15 cellular contexts compared by ENCODE assay signal in the genomic region with DNA sequence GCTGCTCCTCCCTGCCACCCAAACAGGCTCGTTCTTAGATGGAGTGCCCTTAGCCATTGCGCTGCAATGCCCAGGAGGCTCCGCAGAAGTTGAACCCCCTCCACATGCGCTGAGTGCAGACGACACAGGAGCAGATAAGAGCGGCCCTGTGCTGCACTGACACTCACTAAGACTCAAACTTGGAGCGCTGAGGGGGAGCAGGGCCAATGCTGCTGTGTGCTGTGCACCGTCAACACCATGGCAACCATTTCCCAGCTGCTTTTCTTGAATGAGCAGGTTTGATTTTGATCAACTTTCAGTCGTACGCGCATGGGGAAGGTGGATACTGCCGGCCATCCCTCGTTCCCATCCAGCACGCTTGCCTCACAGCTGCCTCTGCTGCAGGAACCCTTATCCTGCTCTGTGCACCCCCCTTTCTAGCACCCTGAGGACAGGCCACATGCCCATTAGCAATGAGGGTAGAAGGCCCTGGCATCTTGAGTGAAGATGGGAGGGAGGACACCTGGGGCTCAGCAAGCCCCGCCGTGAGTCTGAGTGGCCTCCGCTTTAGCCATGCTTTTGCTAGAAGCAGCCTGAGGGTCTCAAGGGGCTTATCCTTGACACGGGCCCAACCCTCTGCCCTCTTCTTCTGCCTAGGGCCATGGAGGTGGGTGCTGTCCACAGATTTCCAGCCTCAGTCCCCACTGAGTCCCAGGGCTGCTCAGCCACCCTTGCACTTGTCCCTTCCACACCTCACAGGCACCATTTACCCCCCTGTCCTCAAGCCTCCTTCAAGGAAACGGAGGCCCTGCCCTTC.
"Had no signal": no experiment of that assay in that cellular context is flagged by ENCODE, and none has a peak within 500 bp of the region (broad histone marks: within the 10 kb centered on the region; RNA-seq: fewer than 3 reads in every experiment).

No MANE protein-coding gene starts in this region.

- H3K27me3 ChIP-seq: ascending aorta, breast epithelium, tibial nerve, uterus had no signal

- ATAC-seq: activated CD8-positive, alpha-beta T cell treated with anti-CD3 and anti-CD28 coated beads for 36 hours; activated naive CD8-positive, alpha-beta T cell treated with anti-CD3 and anti-CD28 coated beads, Interleukin-2, amount 50 U/mL, for 24 hours; activated T-cell treated with anti-CD3 and anti-CD28 coated beads, Interleukin-2, amount 50 U/mL, for 4 hours; WTC11 had no signal

- H3K27me3 Mint-ChIP-seq: activated CD8-positive, alpha-beta T cell treated with anti-CD3 and anti-CD28 coated beads for 36 hours; activated naive CD8-positive, alpha-beta T cell treated with anti-CD3 and anti-CD28 coated beads, Interleukin-2, amount 50 U/mL, for 24 hours had no signal

- H3K4me3 ChIP-seq: ascending aorta, tibial nerve had no signal

- H3K4me3 Mint-ChIP-seq: activated CD8-positive, alpha-beta T cell treated with anti-CD3 and anti-CD28 coated beads for 36 hours; activated naive CD8-positive, alpha-beta T cell treated with anti-CD3 and anti-CD28 coated beads, Interleukin-2, amount 50 U/mL, for 24 hours; activated T-cell treated with anti-CD3 and anti-CD28 coated beads, Interleukin-2, amount 50 U/mL, for 4 hours; memory B cell; nephron; stimulated activated effector memory CD8-positive, alpha-beta T cell treated with anti-CD3 and anti-CD28 coated beads, Interleukin-12 subunit alpha, Interleukin-12 subunit beta, amount 100 ng/mL, for 72 hours; T-helper 1 cell treated with Interleukin-12 subunit alpha and Interleukin-12 subunit beta and Interleukin-4 antibody, amounts not matched to agents 30 μg/mL and 1 μg/mL, for 36 hours; WTC11 had no signal

- H3K9me3 ChIP-seq: ascending aorta, breast epithelium, tibial nerve, uterus had no signal

- H3K9me3 Mint-ChIP-seq: activated CD8-positive, alpha-beta T cell treated with anti-CD3 and anti-CD28 coated beads for 36 hours; activated naive CD8-positive, alpha-beta T cell treated with anti-CD3 and anti-CD28 coated beads, Interleukin-2, amount 50 U/mL, for 24 hours; activated T-cell treated with anti-CD3 and anti-CD28 coated beads, Interleukin-2, amount 50 U/mL, for 4 hours; memory B cell; nephron; stimulated activated effector memory CD8-positive, alpha-beta T cell treated with anti-CD3 and anti-CD28 coated beads, Interleukin-12 subunit alpha, Interleukin-12 subunit beta, amount 100 ng/mL, for 72 hours; T-helper 1 cell treated with Interleukin-12 subunit alpha and Interleukin-12 subunit beta and Interleukin-4 antibody, amounts not matched to agents 30 μg/mL and 1 μg/mL, for 36 hours had no signal

- H3K36me3 ChIP-seq: ascending aorta, breast epithelium, tibial nerve, uterus had no signal

- DNase-seq: activated CD4-positive, alpha-beta T cell treated with anti-CD3 and anti-CD28 coated beads for 48 hours; activated CD8-positive, alpha-beta T cell treated with anti-CD3 and anti-CD28 coated beads for 36 hours; activated gamma-delta T cell; activated naive CD8-positive, alpha-beta T cell treated with anti-CD3 and anti-CD28 coated beads, Interleukin-2, amount 50 U/mL, for 24 hours; activated T-cell treated with anti-CD3 and anti-CD28 coated beads, Interleukin-2, amount 50 U/mL, for 4 hours; stimulated activated CD4-positive, alpha-beta T cell treated with anti-CD3 and anti-CD28 coated beads, Interleukin-12 subunit alpha, Interleukin-12 subunit beta, amount 100 ng/mL, for 4 hours; uterus had no signal

- H3K27ac ChIP-seq: ascending aorta, breast epithelium, tibial nerve had no signal

- H3K27ac Mint-ChIP-seq: activated CD8-positive, alpha-beta T cell treated with anti-CD3 and anti-CD28 coated beads for 36 hours; activated naive CD8-positive, alpha-beta T cell treated with anti-CD3 and anti-CD28 coated beads, Interleukin-2, amount 50 U/mL, for 24 hours; memory B cell; stimulated activated effector memory CD8-positive, alpha-beta T cell treated with anti-CD3 and anti-CD28 coated beads, Interleukin-12 subunit alpha, Interleukin-12 subunit beta, amount 100 ng/mL, for 72 hours; T-helper 1 cell treated with Interleukin-12 subunit alpha and Interleukin-12 subunit beta and Interleukin-4 antibody, amounts not matched to agents 30 μg/mL and 1 μg/mL, for 36 hours; WTC11 had no signal

- H3K36me3 Mint-ChIP-seq: memory B cell; stimulated activated effector memory CD8-positive, alpha-beta T cell treated with anti-CD3 and anti-CD28 coated beads, Interleukin-12 subunit alpha, Interleukin-12 subunit beta, amount 100 ng/mL, for 72 hours had no signal
